19 cellular contexts compared by ENCODE assay signal in the genomic region with DNA sequence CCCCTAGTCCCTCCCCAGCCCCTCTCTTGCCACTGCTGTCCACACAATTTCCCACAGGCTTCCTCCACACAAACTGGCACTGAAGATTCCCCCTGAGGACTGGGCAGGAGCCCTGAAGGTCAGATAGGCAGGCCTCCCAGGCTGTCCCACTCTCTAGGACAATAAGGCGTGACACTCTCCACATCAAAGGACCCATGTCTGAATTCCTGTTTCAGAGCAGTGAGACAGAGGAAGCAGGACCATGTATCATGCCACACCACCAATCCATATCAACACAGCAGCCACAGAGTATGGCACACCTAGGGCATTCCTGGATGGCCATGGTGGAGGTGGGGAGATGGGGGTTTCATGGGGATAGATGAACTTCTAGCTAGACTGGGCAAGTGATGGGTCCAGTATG. TPM values are rescaled to one million over a fixed set of nuclear protein-coding genes. Genes with fewer than 3 reads are reported as not detected.
"Had no signal": no experiment of that assay in that cellular context is flagged by ENCODE, and none has a peak within 500 bp of the region (broad histone marks: within the 10 kb centered on the region; RNA-seq: fewer than 3 reads in every experiment).

No MANE protein-coding gene starts in this region.

- H3K36me3 ChIP-seq: right atrium auricular region, transverse colon had no signal

- DNase-seq: activated CD4-positive, alpha-beta T cell treated with anti-CD3 and anti-CD28 coated beads for 48 hours; activated CD8-positive, alpha-beta memory T cell treated with anti-CD3 and anti-CD28 coated beads for 24 hours; activated naive CD4-positive, alpha-beta T cell treated with anti-CD3 and anti-CD28 coated beads, Interleukin-2, amount 10 ng/mL, durations not matched to agents 7 days and 5 days; activated T-cell treated with anti-CD3 and anti-CD28 coated beads for 4 hours; amniotic stem cell; cortex of kidney; effector memory CD8-positive, alpha-beta T cell; left ventricle myocardium superior; posterior cingulate gyrus; small intestine; transverse colon had no signal

- H3K27ac ChIP-seq: epithelial cell of prostate, right atrium auricular region, transverse colon, VCaP had no signal

- H3K4me1 ChIP-seq: right atrium auricular region, transverse colon had no signal

- ATAC-seq: effector memory CD8-positive, alpha-beta T cell; stimulated activated effector memory CD8-positive, alpha-beta T cell treated with anti-CD3 and anti-CD28 coated beads, Interleukin-12 subunit alpha, Interleukin-12 subunit beta, amount 100 ng/mL, for 72 hours had no signal

- H3K27me3 ChIP-seq: right atrium auricular region, transverse colon had no signal

- H3K4me3 ChIP-seq: right atrium auricular region, transverse colon had no signal

RNA-seq across cellular contexts. Expression of a gene that starts 13.8 kb away (rescaled TPM):
- total RNA-seq: mesothelial cell of epicardium had no signal

RNA-seq across cellular contexts. Expression of a gene that starts 20.3 kb away (rescaled TPM):
- total RNA-seq: activated T-helper 2 cell treated with anti-CD3 and anti-CD28 coated beads, Interferon-gamma antibody, Interleukin-2, Interleukin-4, amounts not matched to agents 10 μg/mL and 5 μg/mL and 100 μg/mL, durations not matched to agents 14 hours and 24 hours and 36 hours; left ventricle myocardium superior; mesothelial cell of epicardium; myocyte; right atrium auricular region; subcutaneous adipose tissue; transverse colon had no signal
